In the genomic region with DNA sequence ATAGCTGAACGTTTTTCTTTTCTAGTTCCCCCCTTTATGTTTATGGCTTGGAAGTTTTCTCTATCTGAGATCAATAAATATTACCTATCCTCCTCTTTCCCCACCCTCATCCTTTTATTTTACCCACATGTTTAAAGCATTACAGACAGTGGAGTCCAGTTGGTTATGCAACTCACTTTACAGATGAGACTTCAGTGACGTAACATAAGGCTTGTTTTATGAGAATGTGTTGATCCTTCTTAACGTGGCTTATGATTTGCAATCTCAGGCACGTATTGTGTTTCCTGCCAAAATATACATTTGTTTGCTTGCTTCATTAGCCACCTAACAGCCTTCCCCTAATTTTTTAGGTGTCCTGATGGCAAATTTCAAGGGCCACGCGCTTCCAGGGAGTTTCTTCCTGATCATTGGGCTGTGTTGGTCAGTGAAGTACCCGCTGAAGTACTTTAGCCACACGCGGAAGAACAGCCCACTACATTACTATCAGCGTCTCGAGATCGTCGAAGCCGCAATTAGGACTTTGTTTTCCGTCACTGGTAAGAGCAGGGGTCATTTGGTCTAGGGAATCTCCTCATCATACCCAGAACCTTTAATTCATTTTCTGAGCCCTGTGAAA, we compare ENCODE assay signal across 25 cellular contexts. TPM values are rescaled to one million over a fixed set of nuclear protein-coding genes. Genes with fewer than 3 reads are reported as not detected.
DNase-seq lines count a peak whose midpoint lies in the region; ATAC-seq, FAIRE-seq and TF ChIP-seq lines count a peak whose summit lies in the region.
"Had no signal": no experiment of that assay in that cellular context is flagged by ENCODE, and none has a peak within 500 bp of the region (broad histone marks: within the 10 kb centered on the region; RNA-seq: fewer than 3 reads in every experiment).

No MANE protein-coding gene starts in this region.

- no peak for FAIRE-seq in bronchial epithelial cell (lab: Jason Lieb, UNC)
- FAIRE-seq: A549 had no signal

- H3K9me3 ChIP-seq in upper lobe of left lung, result no peaks in the 10 kb centered on the region
- H3K9me3 ChIP-seq: A549, adrenal gland, gastroesophageal sphincter had no signal

- peaks cover 9 to 17% (median 14%) of the 10 kb centered on the region in 4 donors for H3K4me1 ChIP-seq in upper lobe of left lung
- H3K4me1 ChIP-seq: gastroesophageal sphincter had no signal

- WGBS in upper lobe of left lung, 2 donors, result 83 to 90% methylated on average over 15 of the region's 15 CpGs

- H3K36me3 ChIP-seq in bronchial epithelial cell (ENCODE audit: control insufficient read depth, insufficient read depth, low read length), result no peaks in the 10 kb centered on the region
- H3K36me3 ChIP-seq in upper lobe of left lung, result no peaks in the 10 kb centered on the region
- H3K36me3 ChIP-seq: adrenal gland, gastroesophageal sphincter had no signal

- no peak for TF ChIP-seq EP300 in upper lobe of left lung (IDR thresholded peaks at IDR 0.05)

- TF ChIP-seq POLR2A in upper lobe of left lung (IDR thresholded peaks at IDR 0.05), result no peak

- DNase-seq in NCI-H748 (lab: John Stamatoyannopoulos, UW; ENCODE audit: unreplicated experiment) (peak; percentile 17), NCI-H748 treated with DMSO at 0.1 percent for 48 hours (lab: John Stamatoyannopoulos, UW) (no peak), AG10803 (ENCODE audit: low read depth) (peak; percentile 36), NCI-H2227 (lab: John Stamatoyannopoulos, UW; ENCODE audit: unreplicated experiment) (peak; percentile 4), bronchial epithelial cell (ENCODE audit: low read depth) (peak; percentile 53), DMS53 treated with DMSO at 0.1 percent for 48 hours (lab: John Stamatoyannopoulos, UW; ENCODE audit: unreplicated experiment) (no peak), upper lobe of left lung (no peak)
- DNase-seq: activated CD8-positive, alpha-beta memory T cell treated with anti-CD3 and anti-CD28 coated beads, Interleukin-2, amount 10 ng/mL, durations not matched to agents 7 days and 5 days; adrenal gland; caudate nucleus; DMS53; erythroblast; HFFc6; left colon; NCI-H1092; NCI-H2029; SHP77 treated with DMSO at 0.1 percent for 48 hours; T-helper 9 cell had no signal

- ATAC-seq in GM21576 (IDR thresholded peaks at IDR 0.05; ENCODE audit: unreplicated experiment) (no peak), upper lobe of left lung (ENCODE audit: low FRiP score in 2 of 2) (no peak)
- ATAC-seq: A549; activated CD8-positive, alpha-beta memory T cell treated with anti-CD3 and anti-CD28 coated beads, Interleukin-2, amount 10 ng/mL, durations not matched to agents 7 days and 5 days; gastroesophageal sphincter; left colon; natural killer cell treated with Interleukin-12 subunit alpha and Interleukin-12 subunit beta and Interleukin-15 and Interleukin-18, amount 100 ng/mL, for 72 hours had no signal

- H3K27ac ChIP-seq in upper lobe of left lung, result no peak overlapping the region
- H3K27ac ChIP-seq: adrenal gland, gastroesophageal sphincter, HL-60 had no signal

- H3K27me3 ChIP-seq in bronchial epithelial cell (ENCODE audit: control insufficient read depth, insufficient read depth, low read length), result no peaks in the 10 kb centered on the region
- no peaks in the 10 kb centered on the region for H3K27me3 ChIP-seq in upper lobe of left lung
- H3K27me3 ChIP-seq: adrenal gland, gastroesophageal sphincter had no signal

- TF ChIP-seq CTCF in AG10803 (conservative IDR thresholded peaks at IDR 0.05; ENCODE audit: low read length), result no peak
- no peak for TF ChIP-seq CTCF in bronchial epithelial cell (IDR thresholded peaks at IDR 0.05; ENCODE audit: insufficient read depth, low read length, severe bottlenecking)
- no peak for TF ChIP-seq CTCF in upper lobe of left lung (IDR thresholded peaks at IDR 0.05)

- no peak overlapping the region for H3K4me3 ChIP-seq in AG10803 (ENCODE audit: low read length)
- no peak overlapping the region for H3K4me3 ChIP-seq in bronchial epithelial cell (ENCODE audit: low read depth, low read length)
- no peak overlapping the region for H3K4me3 ChIP-seq in upper lobe of left lung
- H3K4me3 ChIP-seq: A549, adrenal gland, gastroesophageal sphincter had no signal

RNA-seq across cellular contexts. Expression of a gene that starts 36.6 kb away (rescaled TPM):
- total RNA-seq in bronchial epithelial cell (162 and 317 TPM in 2 replicates), upper lobe of left lung (10 to 100 TPM in 5 of 6 donors, 1 to 10 TPM in 1; 9.4 to 38.7 (median 13.9) TPM)
- total RNA-seq: HFFc6; natural killer cell treated with Interleukin-12 subunit alpha and Interleukin-12 subunit beta and Interleukin-15 and Interleukin-18, amount 100 ng/mL, for 72 hours; NCI-H460; posterior vena cava had no signal

RNA-seq across cellular contexts. Expression of a gene that starts 43.1 kb away (rescaled TPM):
- total RNA-seq in bronchial epithelial cell, result 9.6 and 26.3 TPM in 2 replicates
- total RNA-seq in upper lobe of left lung, result 10 to 100 TPM; 22.0 to 57.6 (median 28.6) TPM

Comparison
In these comparisons a context has a peak if more than half of its experiments do, and no peak if none do; other contexts are left out.
1. DNase-seq: peak in NCI-H748 (single experiment), AG10803 (single experiment), NCI-H2227 (single experiment) and bronchial epithelial cell (single experiment); none in NCI-H748 treated with DMSO at 0.1 percent for 48 hours (single experiment), DMS53 treated with DMSO at 0.1 percent for 48 hours (single experiment) and upper lobe of left lung (0 of 2).